24 cellular contexts compared by ENCODE assay signal in the genomic region with DNA sequence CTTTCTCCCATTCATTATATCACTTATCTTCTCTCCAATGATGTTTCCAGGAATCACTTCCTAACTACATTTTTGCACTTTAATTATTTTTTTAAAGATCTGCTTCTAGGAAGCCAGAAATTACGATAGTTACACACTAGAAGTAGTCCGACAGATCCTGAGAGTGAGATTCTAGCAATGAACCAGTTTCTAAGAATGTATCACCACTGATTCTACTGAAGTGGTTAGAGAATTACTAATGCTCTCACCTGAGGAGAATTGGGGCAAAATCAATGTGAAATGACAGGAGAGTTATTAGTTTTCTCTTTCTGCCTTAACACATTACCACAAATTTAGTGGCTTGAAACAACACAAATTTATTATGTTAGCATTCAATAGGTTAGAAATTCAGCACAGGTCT.
"Had no signal": no experiment of that assay in that cellular context is flagged by ENCODE, and none has a peak within 500 bp of the region (broad histone marks: within the 10 kb centered on the region; RNA-seq: fewer than 3 reads in every experiment).

No MANE protein-coding gene starts in this region.

- H3K4me3 ChIP-seq: ascending aorta, body of pancreas, K562, SK-N-MC had no signal

- H3K4me3 Mint-ChIP-seq: T-cell had no signal

- H3K36me3 ChIP-seq: ascending aorta had no signal

- H3K36me3 Mint-ChIP-seq: T-cell had no signal

- ATAC-seq: body of pancreas, K562, Panc1, Right ventricle myocardium inferior, T-cell had no signal

- H3K27ac ChIP-seq: ascending aorta, body of pancreas, SK-N-MC, VCaP had no signal

- H3K27me3 ChIP-seq: ascending aorta, body of pancreas had no signal

- H3K27ac Mint-ChIP-seq: T-cell had no signal

- H3K9me3 ChIP-seq: ascending aorta, body of pancreas had no signal

- H3K4me1 ChIP-seq: ascending aorta, body of pancreas had no signal

- DNase-seq: activated CD4-positive, alpha-beta T cell treated with anti-CD3 and anti-CD28 coated beads for 48 hours; activated CD4-positive, alpha-beta T cell treated with anti-CD3 and anti-CD28 coated beads, Interleukin-2, amount 50 U/mL, for 48 hours; activated CD4-positive, CD25-positive, alpha-beta regulatory T cell; amniotic stem cell; body of pancreas; central memory CD4-positive, alpha-beta T cell; Karpas-422; MM.1S; NCI-H1105; NCI-H1436; NCI-H1694 treated with DMSO at 0.1 percent for 48 hours; NCI-H2081; NCI-H510A treated with DMSO at 0.1 percent for 48 hours; NCI-H69; NK-92 treated with Interleukin-12 subunit alpha and Interleukin-12 subunit beta, amount 100 ng/mL, for 24 hours; OCI-M1; RPMI8226; T-cell had no signal
